19 cellular contexts compared by ENCODE assay signal in genomic region chr11:34721646-34722045, GRCh38.
DNase-seq lines count a peak whose midpoint lies in the region; ATAC-seq, FAIRE-seq and TF ChIP-seq lines count a peak whose summit lies in the region.
"Had no signal": no experiment of that assay in that cellular context is flagged by ENCODE, and none has a peak within 500 bp of the region (broad histone marks: within the 10 kb centered on the region; RNA-seq: fewer than 3 reads in every experiment).

No MANE protein-coding gene starts in this region.

- ATAC-seq in body of pancreas, result no peak
- ATAC-seq: K562 had no signal

- H3K36me3 Mint-ChIP-seq in MCF 10A (ENCODE audit: insufficient read depth, unreplicated experiment) (no peaks in the 10 kb centered on the region), astrocyte (ENCODE audit: low read depth, unreplicated experiment) (peaks cover 2% of the 10 kb centered on the region), progenitor cell of endocrine pancreas (ENCODE audit: insufficient read depth) (peaks cover 47% of the 10 kb centered on the region)
- H3K36me3 Mint-ChIP-seq: CD14-positive monocyte had no signal

- intact Hi-C loops in MCF 10A (cut with micrococcal nuclease) (no loop called here), breast epithelium (cut with DNase I; ENCODE audit: low total_unique reads) (no loop called here), body of pancreas (cut with DNase I) (no loop called here)

- peak overlapping the region; percentile 68 for H3K27ac Mint-ChIP-seq in MCF 10A (ENCODE audit: low read depth, unreplicated experiment)
- no peak overlapping the region for H3K27ac Mint-ChIP-seq in astrocyte (ENCODE audit: unreplicated experiment)
- peak overlapping the region; percentile 17 for H3K27ac Mint-ChIP-seq in progenitor cell of endocrine pancreas
- H3K27ac Mint-ChIP-seq: CD14-positive monocyte had no signal

- no peak for TF ChIP-seq CTCF in MCF 10A (IDR thresholded peaks at IDR 0.05; ENCODE audit: unreplicated experiment)
- no peak for TF ChIP-seq CTCF in breast epithelium (IDR thresholded peaks at IDR 0.05)
- no peak for TF ChIP-seq CTCF in astrocyte (IDR thresholded peaks at IDR 0.05; ENCODE audit: insufficient read depth, low read depth, low read length)
- TF ChIP-seq CTCF in fibroblast of mammary gland (conservative IDR thresholded peaks at IDR 0.05; ENCODE audit: control insufficient read depth, insufficient read depth, low read depth, low read length), result no peak
- TF ChIP-seq CTCF in progenitor cell of endocrine pancreas (IDR thresholded peaks at IDR 0.05; ENCODE audit: unreplicated experiment), result no peak
- no peak for TF ChIP-seq CTCF in body of pancreas (IDR thresholded peaks at IDR 0.05)

- no peak overlapping the region for H2AFZ ChIP-seq in astrocyte (ENCODE audit: low read depth, low read length)

- peaks cover 8% of the 10 kb centered on the region for H3K9me3 Mint-ChIP-seq in MCF 10A (ENCODE audit: unreplicated experiment)
- peaks cover 1% of the 10 kb centered on the region for H3K9me3 Mint-ChIP-seq in astrocyte (ENCODE audit: unreplicated experiment)
- H3K9me3 Mint-ChIP-seq in progenitor cell of endocrine pancreas (ENCODE audit: low read depth), result peaks cover 20% of the 10 kb centered on the region

- POLR2A ChIA-PET in MCF 10A (lab: Yijun Ruan, JAX), result no interaction called here

- TF ChIP-seq POLR2A in breast epithelium (IDR thresholded peaks at IDR 0.05), result no peak
- no peak for TF ChIP-seq POLR2A in body of pancreas (IDR thresholded peaks at IDR 0.05)

- H3K4me3 Mint-ChIP-seq in MCF 10A (ENCODE audit: unreplicated experiment) (no peak overlapping the region), astrocyte (ENCODE audit: unreplicated experiment) (no peak overlapping the region), progenitor cell of endocrine pancreas (ENCODE audit: low read depth) (no peak overlapping the region)
- H3K4me3 Mint-ChIP-seq: CD14-positive monocyte had no signal

- H3K9me3 ChIP-seq in breast epithelium (no peaks in the 10 kb centered on the region), astrocyte (ENCODE audit: insufficient read depth, low read depth, low read length) (no peaks in the 10 kb centered on the region), body of pancreas (no peaks in the 10 kb centered on the region)
- H3K9me3 ChIP-seq: Caco-2 had no signal

- H3K27me3 ChIP-seq in breast epithelium (no peaks in the 10 kb centered on the region), astrocyte (ENCODE audit: insufficient read depth, low read length) (no peaks in the 10 kb centered on the region), body of pancreas (no peaks in the 10 kb centered on the region)

- CTCF ChIA-PET in MCF 10A (lab: Yijun Ruan, JAX), result interaction anchor here (1.0 to 1.2 kb wide), 3 partner anchors 9 to 27 kb away, joined by 3 to 4 read pairs (median 3); no protein-coding TSS in a partner anchor

- H3K27me3 Mint-ChIP-seq in MCF 10A (ENCODE audit: insufficient read depth, unreplicated experiment) (no peaks in the 10 kb centered on the region), astrocyte (ENCODE audit: low read depth, unreplicated experiment) (no peaks in the 10 kb centered on the region), progenitor cell of endocrine pancreas (no peaks in the 10 kb centered on the region)

- H4K20me1 ChIP-seq in astrocyte (ENCODE audit: insufficient read depth, low read length), result no peaks in the 10 kb centered on the region

- no peaks in the 10 kb centered on the region for H3K4me1 ChIP-seq in breast epithelium
- no peaks in the 10 kb centered on the region for H3K4me1 ChIP-seq in astrocyte (ENCODE audit: insufficient read depth, low read length)
- H3K4me1 ChIP-seq in body of pancreas, result no peaks in the 10 kb centered on the region
- H3K4me1 ChIP-seq: Caco-2 had no signal

- H3K36me3 ChIP-seq in breast epithelium (no peaks in the 10 kb centered on the region), astrocyte (ENCODE audit: insufficient read depth, low read length) (no peaks in the 10 kb centered on the region), body of pancreas (replicated peaks in 1 of 2; ENCODE audit: insufficient read depth in 1 of 2, low read depth in 2 of 2) (no peaks in the 10 kb centered on the region)

- H3K4me2 ChIP-seq in astrocyte (ENCODE audit: low read length), result no peak overlapping the region

- DNase-seq in MCF 10A (ENCODE audit: unreplicated experiment) (peak; percentile 63), breast epithelium (ENCODE audit: low spot score in 2 of 2) (no peak), astrocyte (ENCODE audit: low read depth) (peak; percentile 12), fibroblast of mammary gland (ENCODE audit: low read depth) (peak; percentile 6), progenitor cell of endocrine pancreas (ENCODE audit: low spot score, unreplicated experiment) (no peak), NCI-H146 treated with DMSO at 0.1 percent for 48 hours (lab: John Stamatoyannopoulos, UW; ENCODE audit: unreplicated experiment) (no peak), body of pancreas (no peak), NCI-H128 (lab: John Stamatoyannopoulos, UW; ENCODE audit: unreplicated experiment) (no peak)
- DNase-seq: Caco-2, HCEC 1CT, NCI-H1105 treated with DMSO at 0.1 percent for 48 hours, NCI-H1930, NCI-H2171, NCI-H82 had no signal

- BruUV-seq in MCF 10A (replicated peaks; lab: Mats Ljungman, UMichigan), result no TSS peak

- WGBS in body of pancreas, 2 donors, result 72 to 84% methylated on average over 2 of the region's 2 CpGs

- no peak overlapping the region for H3K4me3 ChIP-seq in breast epithelium
- no peak overlapping the region for H3K4me3 ChIP-seq in astrocyte (ENCODE audit: insufficient read depth, low read depth, low read length)
- no peak overlapping the region for H3K4me3 ChIP-seq in fibroblast of mammary gland (ENCODE audit: control insufficient read depth, low read depth, low read length)
- H3K4me3 ChIP-seq in body of pancreas, result no peak overlapping the region
- H3K4me3 ChIP-seq: K562 had no signal

- H3K27ac ChIP-seq in breast epithelium (no peak overlapping the region), astrocyte (ENCODE audit: low read depth, low read length) (no peak overlapping the region), body of pancreas (no peak overlapping the region)
- H3K27ac ChIP-seq: 22Rv1 had no signal

- H3K79me2 ChIP-seq in astrocyte (ENCODE audit: insufficient read depth, low read length), result no peaks in the 10 kb centered on the region

- H3K4me1 Mint-ChIP-seq in MCF 10A (ENCODE audit: insufficient read depth, unreplicated experiment) (peaks cover 5% of the 10 kb centered on the region), astrocyte (ENCODE audit: low read depth, unreplicated experiment) (no peaks in the 10 kb centered on the region), progenitor cell of endocrine pancreas (ENCODE audit: low read depth) (no peaks in the 10 kb centered on the region)
- H3K4me1 Mint-ChIP-seq: CD14-positive monocyte had no signal

- FAIRE-seq in astrocyte (lab: Jason Lieb, UNC), result no peak
- FAIRE-seq: GM18507, K562, RCC 7860 had no signal

- no peak overlapping the region for H3K9ac ChIP-seq in astrocyte (ENCODE audit: low read length)

Comparison
In these comparisons a context has a peak if more than half of its experiments do, and no peak if none do; other contexts are left out.
1. DNase-seq: peak in MCF 10A (single experiment), astrocyte (single experiment) and fibroblast of mammary gland (single experiment); none in breast epithelium (0 of 2), progenitor cell of endocrine pancreas (single experiment), NCI-H146 treated with DMSO at 0.1 percent for 48 hours (single experiment), body of pancreas (0 of 4) and NCI-H128 (single experiment).